ENCODE assay signal across 28 cellular contexts in the genomic region with DNA sequence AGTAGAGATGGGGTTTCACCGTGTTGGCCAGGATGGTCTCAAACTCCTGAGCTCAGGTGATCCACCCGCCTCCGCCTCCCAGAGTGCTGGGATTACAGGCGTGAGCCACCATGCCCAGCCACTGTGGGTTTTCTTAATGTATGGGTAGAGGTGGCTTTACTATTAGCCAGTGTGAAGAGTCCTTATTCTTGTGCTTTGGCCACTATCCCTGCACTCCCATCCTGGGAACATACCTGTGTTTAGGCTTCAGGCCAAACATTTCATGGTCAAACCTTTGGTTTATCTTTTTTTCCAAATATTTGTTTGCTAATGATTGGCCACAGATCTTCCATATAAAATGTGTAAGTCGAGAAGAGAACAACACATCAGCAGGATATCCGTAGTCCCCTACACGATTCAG.
"Had no signal": no experiment of that assay in that cellular context is flagged by ENCODE, and none has a peak within 500 bp of the region (broad histone marks: within the 10 kb centered on the region; RNA-seq: fewer than 3 reads in every experiment).

No MANE protein-coding gene starts in this region.

- H3K27me3 ChIP-seq: colonic mucosa, dorsolateral prefrontal cortex, esophagus muscularis mucosa, esophagus squamous epithelium, foreskin keratinocyte, gastrocnemius medialis, gastroesophageal sphincter, heart left ventricle had no signal

- H3K27ac Mint-ChIP-seq: dendritic cell treated with granulocyte-macrophage colony-stimulating factor and Interleukin-4, amounts not matched to agents 40 ng/mL and 50 ng/mL, for 4 days; effector memory CD8-positive, alpha-beta T cell; endodermal cell had no signal

- H3K27ac ChIP-seq: colonic mucosa, coronary artery, dorsolateral prefrontal cortex, epithelial cell of prostate, esophagus muscularis mucosa, esophagus squamous epithelium, foreskin keratinocyte, gastrocnemius medialis, gastroesophageal sphincter, heart left ventricle had no signal

- H3K36me3 ChIP-seq: colonic mucosa, gastrocnemius medialis had no signal

- ATAC-seq: effector memory CD8-positive, alpha-beta T cell; esophagus mucosa; foreskin keratinocyte; gastrocnemius medialis; gastroesophageal sphincter; heart left ventricle had no signal

- H3K4me3 ChIP-seq: colonic mucosa, coronary artery, dorsolateral prefrontal cortex, esophagus muscularis mucosa, esophagus squamous epithelium, gastrocnemius medialis, gastroesophageal sphincter, heart left ventricle had no signal

- H3K9me3 Mint-ChIP-seq: dendritic cell treated with granulocyte-macrophage colony-stimulating factor and Interleukin-4, amounts not matched to agents 40 ng/mL and 50 ng/mL, for 4 days; effector memory CD8-positive, alpha-beta T cell; endodermal cell had no signal

- H3K4me1 ChIP-seq: colonic mucosa, esophagus muscularis mucosa, esophagus squamous epithelium, foreskin keratinocyte, gastrocnemius medialis, gastroesophageal sphincter, heart left ventricle had no signal

- H3K4me3 Mint-ChIP-seq: dendritic cell treated with granulocyte-macrophage colony-stimulating factor and Interleukin-4, amounts not matched to agents 40 ng/mL and 50 ng/mL, for 4 days; effector memory CD8-positive, alpha-beta T cell; endodermal cell had no signal

- H3K9me3 ChIP-seq: colonic mucosa, esophagus muscularis mucosa, esophagus squamous epithelium, gastrocnemius medialis, gastroesophageal sphincter, heart left ventricle had no signal

- H3K27me3 Mint-ChIP-seq: dendritic cell treated with granulocyte-macrophage colony-stimulating factor and Interleukin-4, amounts not matched to agents 40 ng/mL and 50 ng/mL, for 4 days; effector memory CD8-positive, alpha-beta T cell had no signal

- DNase-seq: colonic mucosa; cortex of kidney; dermis blood vessel endothelial cell; dorsolateral prefrontal cortex; effector CD4-positive, alpha-beta T cell; effector CD8-positive, alpha-beta T cell; effector memory CD4-positive, alpha-beta T cell; effector memory CD8-positive, alpha-beta T cell; endodermal cell; erythroblast; esophagus squamous epithelium; foreskin fibroblast; foreskin keratinocyte; foreskin melanocyte; gastrocnemius medialis; glutamatergic neuron; head of caudate nucleus; heart left ventricle had no signal

- FAIRE-seq: colon, endometrium, endothelial cell of umbilical vein, frontal cortex had no signal
